In the genomic region with DNA sequence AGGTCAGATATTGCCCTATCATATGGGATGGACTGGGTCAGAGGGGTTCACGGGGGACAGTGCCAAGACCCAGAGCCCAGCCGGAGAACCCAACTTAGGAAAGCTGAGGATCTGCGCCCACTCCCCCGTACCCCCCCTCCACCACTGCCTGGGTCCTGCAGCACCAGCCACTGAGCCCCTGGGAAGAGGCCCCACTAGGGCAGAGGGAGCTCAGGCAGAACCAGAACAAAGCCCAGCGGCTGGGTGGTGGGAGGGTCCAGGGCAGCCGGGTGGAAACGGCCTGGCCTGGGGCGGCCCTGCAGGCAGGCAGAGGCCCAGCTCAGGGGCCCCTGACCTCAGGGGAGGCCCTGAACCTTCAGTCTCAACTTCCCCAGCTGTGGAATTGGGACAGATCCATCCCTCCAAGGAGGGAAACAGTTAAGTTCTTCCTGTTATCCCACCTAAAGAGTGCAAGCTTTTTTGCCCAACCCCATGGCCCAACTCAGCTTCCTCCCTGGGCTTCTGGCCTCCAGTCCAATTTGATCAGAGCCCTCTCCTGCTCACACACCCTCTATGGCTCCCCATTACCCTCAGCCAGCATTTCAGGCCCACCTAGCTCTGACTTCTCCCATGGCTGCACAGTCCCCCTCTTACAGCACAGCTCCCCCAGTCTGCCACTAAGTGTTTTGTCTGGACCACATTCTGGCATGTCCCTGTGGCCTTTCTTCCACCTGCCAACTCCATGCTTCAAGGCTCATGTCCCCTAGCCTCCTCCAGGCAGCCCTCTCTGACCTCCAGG, we compare ENCODE assay signal across 1 cellular context.
TF ChIP-seq lines count a peak whose summit lies in the region.

No MANE protein-coding gene starts in this region.

TF ChIP-seq in HepG2, 621 proteins besides CTCF, POLR2A, EP300 and RAD21 (continues in another document):
- TF ChIP-seq ZNF274 (CRISPR knock-in tag; IDR thresholded peaks at IDR 0.05) (no peak), ZMYM3 (CRISPR knock-in tag; IDR thresholded peaks at IDR 0.05) (peak; percentile 87), EEA1 (CRISPR knock-in tag; IDR thresholded peaks at IDR 0.05; ENCODE audit: borderline replicate concordance) (peak; percentile 41; the same call in 1 of the 2 replicates), PRMT3 (CRISPR knock-in tag; IDR thresholded peaks at IDR 0.05; ENCODE audit: borderline replicate concordance, low read depth) (no peak), NR2C2 (CRISPR knock-in tag; IDR thresholded peaks at IDR 0.05; ENCODE audit: borderline replicate concordance) (no peak), SMAD1 (CRISPR knock-in tag; IDR thresholded peaks at IDR 0.05; ENCODE audit: borderline replicate concordance, low read depth) (no peak), ZNF598 (CRISPR knock-in tag; IDR thresholded peaks at IDR 0.05; ENCODE audit: borderline replicate concordance) (no peak), ZNF337 (CRISPR knock-in tag; IDR thresholded peaks at IDR 0.05; ENCODE audit: borderline replicate concordance, low read depth) (no peak), ZNF879 (CRISPR knock-in tag; IDR thresholded peaks at IDR 0.05) (no peak), NR2F6 (IDR thresholded peaks at IDR 0.05) (peak; percentile 55; the same call in 1 of the 2 replicates), NR2F6 (CRISPR knock-in tag; IDR thresholded peaks at IDR 0.05) (0 out of 2 replicates have a peak, but pooled peaks have one; percentile 16), ZNF713 (CRISPR knock-in tag; IDR thresholded peaks at IDR 0.05) (no peak), SAFB2 (CRISPR knock-in tag; IDR thresholded peaks at IDR 0.05; ENCODE audit: borderline replicate concordance, low read depth) (no peak), CBFB (CRISPR knock-in tag; IDR thresholded peaks at IDR 0.05) (no peak), ZNF230 (CRISPR knock-in tag; IDR thresholded peaks at IDR 0.05) (no peak), RFX3 (CRISPR knock-in tag; IDR thresholded peaks at IDR 0.05) (no peak), HOXA5 (CRISPR knock-in tag; IDR thresholded peaks at IDR 0.05) (no peak), RFXAP (CRISPR knock-in tag; IDR thresholded peaks at IDR 0.05; ENCODE audit: borderline replicate concordance) (no peak), ZNF10 (CRISPR knock-in tag; IDR thresholded peaks at IDR 0.05; ENCODE audit: borderline replicate concordance, low read depth) (no peak), PPARG (CRISPR knock-in tag; conservative IDR thresholded peaks at IDR 0.05) (0 out of 2 replicates have a peak, but pooled peaks have one; percentile 17), ZNF382 (CRISPR knock-in tag; IDR thresholded peaks at IDR 0.05; ENCODE audit: borderline replicate concordance) (no peak), ZFY (CRISPR knock-in tag; IDR thresholded peaks at IDR 0.05) (peak; percentile 18; the same call in 1 of the 2 replicates), PCBP1 (IDR thresholded peaks at IDR 0.05; ENCODE audit: borderline replicate concordance, low read depth, low read length) (no peak), ZNF33B (CRISPR knock-in tag; IDR thresholded peaks at IDR 0.05) (no peak), PITX1 (CRISPR knock-in tag; IDR thresholded peaks at IDR 0.05) (no peak), ELF1 (CRISPR knock-in tag; IDR thresholded peaks at IDR 0.05) (no peak), HNF4A (CRISPR knock-in tag; IDR thresholded peaks at IDR 0.05) (peak; percentile 25; the same call in 1 of the 2 replicates), PHF20 (CRISPR knock-in tag; IDR thresholded peaks at IDR 0.05) (no peak), HOXA3 (CRISPR knock-in tag; IDR thresholded peaks at IDR 0.05) (peak; percentile 45; the same call in 1 of the 2 replicates), JUND (CRISPR knock-in tag; IDR thresholded peaks at IDR 0.05) (no peak), GTF3A (CRISPR knock-in tag; conservative IDR thresholded peaks at IDR 0.05) (no peak)
- TF ChIP-seq, protein P1, sequence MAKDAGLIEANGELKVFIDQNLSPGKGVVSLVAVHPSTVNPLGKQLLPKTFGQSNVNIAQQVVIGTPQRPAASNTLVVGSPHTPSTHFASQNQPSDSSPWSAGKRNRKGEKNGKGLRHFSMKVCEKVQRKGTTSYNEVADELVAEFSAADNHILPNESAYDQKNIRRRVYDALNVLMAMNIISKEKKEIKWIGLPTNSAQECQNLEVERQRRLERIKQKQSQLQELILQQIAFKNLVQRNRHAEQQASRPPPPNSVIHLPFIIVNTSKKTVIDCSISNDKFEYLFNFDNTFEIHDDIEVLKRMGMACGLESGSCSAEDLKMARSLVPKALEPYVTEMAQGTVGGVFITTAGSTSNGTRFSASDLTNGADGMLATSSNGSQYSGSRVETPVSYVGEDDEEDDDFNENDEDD (CRISPR knock-in tag; IDR thresholded peaks at IDR 0.05; ENCODE audit: borderline replicate concordance) = no peak
- TF ChIP-seq, protein P2, sequence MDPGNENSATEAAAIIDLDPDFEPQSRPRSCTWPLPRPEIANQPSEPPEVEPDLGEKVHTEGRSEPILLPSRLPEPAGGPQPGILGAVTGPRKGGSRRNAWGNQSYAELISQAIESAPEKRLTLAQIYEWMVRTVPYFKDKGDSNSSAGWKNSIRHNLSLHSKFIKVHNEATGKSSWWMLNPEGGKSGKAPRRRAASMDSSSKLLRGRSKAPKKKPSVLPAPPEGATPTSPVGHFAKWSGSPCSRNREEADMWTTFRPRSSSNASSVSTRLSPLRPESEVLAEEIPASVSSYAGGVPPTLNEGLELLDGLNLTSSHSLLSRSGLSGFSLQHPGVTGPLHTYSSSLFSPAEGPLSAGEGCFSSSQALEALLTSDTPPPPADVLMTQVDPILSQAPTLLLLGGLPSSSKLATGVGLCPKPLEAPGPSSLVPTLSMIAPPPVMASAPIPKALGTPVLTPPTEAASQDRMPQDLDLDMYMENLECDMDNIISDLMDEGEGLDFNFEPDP (CRISPR knock-in tag; conservative IDR thresholded peaks at IDR 0.05) = 0 out of 2 replicates have a peak, but pooled peaks have one; percentile 44
- TF ChIP-seq, protein P3, sequence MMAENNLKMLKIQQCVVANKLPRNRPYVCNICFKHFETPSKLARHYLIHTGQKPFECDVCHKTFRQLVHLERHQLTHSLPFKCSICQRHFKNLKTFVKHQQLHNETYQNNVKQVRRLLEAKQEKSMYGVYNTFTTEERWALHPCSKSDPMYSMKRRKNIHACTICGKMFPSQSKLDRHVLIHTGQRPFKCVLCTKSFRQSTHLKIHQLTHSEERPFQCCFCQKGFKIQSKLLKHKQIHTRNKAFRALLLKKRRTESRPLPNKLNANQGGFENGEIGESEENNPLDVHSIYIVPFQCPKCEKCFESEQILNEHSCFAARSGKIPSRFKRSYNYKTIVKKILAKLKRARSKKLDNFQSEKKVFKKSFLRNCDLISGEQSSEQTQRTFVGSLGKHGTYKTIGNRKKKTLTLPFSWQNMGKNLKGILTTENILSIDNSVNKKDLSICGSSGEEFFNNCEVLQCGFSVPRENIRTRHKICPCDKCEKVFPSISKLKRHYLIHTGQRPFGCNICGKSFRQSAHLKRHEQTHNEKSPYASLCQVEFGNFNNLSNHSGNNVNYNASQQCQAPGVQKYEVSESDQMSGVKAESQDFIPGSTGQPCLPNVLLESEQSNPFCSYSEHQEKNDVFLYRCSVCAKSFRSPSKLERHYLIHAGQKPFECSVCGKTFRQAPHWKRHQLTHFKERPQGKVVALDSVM (CRISPR knock-in tag; IDR thresholded peaks at IDR 0.05) = peak; percentile 46; the same call in 1 of the 2 replicates
- TF ChIP-seq, protein P4, sequence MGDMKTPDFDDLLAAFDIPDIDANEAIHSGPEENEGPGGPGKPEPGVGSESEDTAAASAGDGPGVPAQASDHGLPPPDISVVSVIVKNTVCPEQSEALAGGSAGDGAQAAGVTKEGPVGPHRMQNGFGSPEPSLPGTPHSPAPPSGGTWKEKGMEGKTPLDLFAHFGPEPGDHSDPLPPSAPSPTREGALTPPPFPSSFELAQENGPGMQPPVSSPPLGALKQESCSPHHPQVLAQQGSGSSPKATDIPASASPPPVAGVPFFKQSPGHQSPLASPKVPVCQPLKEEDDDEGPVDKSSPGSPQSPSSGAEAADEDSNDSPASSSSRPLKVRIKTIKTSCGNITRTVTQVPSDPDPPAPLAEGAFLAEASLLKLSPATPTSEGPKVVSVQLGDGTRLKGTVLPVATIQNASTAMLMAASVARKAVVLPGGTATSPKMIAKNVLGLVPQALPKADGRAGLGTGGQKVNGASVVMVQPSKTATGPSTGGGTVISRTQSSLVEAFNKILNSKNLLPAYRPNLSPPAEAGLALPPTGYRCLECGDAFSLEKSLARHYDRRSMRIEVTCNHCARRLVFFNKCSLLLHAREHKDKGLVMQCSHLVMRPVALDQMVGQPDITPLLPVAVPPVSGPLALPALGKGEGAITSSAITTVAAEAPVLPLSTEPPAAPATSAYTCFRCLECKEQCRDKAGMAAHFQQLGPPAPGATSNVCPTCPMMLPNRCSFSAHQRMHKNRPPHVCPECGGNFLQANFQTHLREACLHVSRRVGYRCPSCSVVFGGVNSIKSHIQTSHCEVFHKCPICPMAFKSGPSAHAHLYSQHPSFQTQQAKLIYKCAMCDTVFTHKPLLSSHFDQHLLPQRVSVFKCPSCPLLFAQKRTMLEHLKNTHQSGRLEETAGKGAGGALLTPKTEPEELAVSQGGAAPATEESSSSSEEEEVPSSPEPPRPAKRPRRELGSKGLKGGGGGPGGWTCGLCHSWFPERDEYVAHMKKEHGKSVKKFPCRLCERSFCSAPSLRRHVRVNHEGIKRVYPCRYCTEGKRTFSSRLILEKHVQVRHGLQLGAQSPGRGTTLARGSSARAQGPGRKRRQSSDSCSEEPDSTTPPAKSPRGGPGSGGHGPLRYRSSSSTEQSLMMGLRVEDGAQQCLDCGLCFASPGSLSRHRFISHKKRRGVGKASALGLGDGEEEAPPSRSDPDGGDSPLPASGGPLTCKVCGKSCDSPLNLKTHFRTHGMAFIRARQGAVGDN (CRISPR knock-in tag; IDR thresholded peaks at IDR 0.05) = peak; percentile 53
- TF ChIP-seq, protein P5, sequence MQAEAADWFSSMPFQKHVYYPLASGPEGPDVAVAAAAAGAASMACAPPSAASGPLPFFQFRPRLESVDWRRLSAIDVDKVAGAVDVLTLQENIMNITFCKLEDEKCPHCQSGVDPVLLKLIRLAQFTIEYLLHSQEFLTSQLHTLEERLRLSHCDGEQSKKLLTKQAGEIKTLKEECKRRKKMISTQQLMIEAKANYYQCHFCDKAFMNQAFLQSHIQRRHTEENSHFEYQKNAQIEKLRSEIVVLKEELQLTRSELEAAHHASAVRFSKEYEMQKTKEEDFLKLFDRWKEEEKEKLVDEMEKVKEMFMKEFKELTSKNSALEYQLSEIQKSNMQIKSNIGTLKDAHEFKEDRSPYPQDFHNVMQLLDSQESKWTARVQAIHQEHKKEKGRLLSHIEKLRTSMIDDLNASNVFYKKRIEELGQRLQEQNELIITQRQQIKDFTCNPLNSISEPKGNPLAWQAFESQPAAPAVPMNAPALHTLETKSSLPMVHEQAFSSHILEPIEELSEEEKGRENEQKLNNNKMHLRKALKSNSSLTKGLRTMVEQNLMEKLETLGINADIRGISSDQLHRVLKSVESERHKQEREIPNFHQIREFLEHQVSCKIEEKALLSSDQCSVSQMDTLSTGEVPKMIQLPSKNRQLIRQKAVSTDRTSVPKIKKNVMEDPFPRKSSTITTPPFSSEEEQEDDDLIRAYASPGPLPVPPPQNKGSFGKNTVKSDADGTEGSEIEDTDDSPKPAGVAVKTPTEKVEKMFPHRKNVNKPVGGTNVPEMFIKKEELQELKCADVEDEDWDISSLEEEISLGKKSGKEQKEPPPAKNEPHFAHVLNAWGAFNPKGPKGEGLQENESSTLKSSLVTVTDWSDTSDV (CRISPR knock-in tag; IDR thresholded peaks at IDR 0.05) = no peak
- TF ChIP-seq, protein P6, sequence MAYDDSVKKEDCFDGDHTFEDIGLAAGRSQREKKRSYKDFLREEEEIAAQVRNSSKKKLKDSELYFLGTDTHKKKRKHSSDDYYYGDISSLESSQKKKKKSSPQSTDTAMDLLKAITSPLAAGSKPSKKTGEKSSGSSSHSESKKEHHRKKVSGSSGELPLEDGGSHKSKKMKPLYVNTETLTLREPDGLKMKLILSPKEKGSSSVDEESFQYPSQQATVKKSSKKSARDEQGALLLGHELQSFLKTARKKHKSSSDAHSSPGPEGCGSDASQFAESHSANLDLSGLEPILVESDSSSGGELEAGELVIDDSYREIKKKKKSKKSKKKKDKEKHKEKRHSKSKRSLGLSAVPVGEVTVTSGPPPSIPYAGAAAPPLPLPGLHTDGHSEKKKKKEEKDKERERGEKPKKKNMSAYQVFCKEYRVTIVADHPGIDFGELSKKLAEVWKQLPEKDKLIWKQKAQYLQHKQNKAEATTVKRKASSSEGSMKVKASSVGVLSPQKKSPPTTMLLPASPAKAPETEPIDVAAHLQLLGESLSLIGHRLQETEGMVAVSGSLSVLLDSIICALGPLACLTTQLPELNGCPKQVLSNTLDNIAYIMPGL (CRISPR knock-in tag; IDR thresholded peaks at IDR 0.05; ENCODE audit: borderline replicate concordance in 1 of 2, low read depth in 1 of 2) = 0 out of 4 replicates have a peak, but pooled peaks of 1 of the 2 experiments have one; percentile 22
- TF ChIP-seq, protein P7, sequence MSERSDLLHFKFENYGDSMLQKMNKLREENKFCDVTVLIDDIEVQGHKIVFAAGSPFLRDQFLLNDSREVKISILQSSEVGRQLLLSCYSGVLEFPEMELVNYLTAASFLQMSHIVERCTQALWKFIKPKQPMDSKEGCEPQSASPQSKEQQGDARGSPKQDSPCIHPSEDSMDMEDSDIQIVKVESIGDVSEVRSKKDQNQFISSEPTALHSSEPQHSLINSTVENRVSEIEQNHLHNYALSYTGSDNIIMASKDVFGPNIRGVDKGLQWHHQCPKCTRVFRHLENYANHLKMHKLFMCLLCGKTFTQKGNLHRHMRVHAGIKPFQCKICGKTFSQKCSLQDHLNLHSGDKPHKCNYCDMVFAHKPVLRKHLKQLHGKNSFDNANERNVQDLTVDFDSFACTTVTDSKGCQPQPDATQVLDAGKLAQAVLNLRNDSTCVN (CRISPR knock-in tag; IDR thresholded peaks at IDR 0.05; ENCODE audit: borderline replicate concordance) = no peak
- TF ChIP-seq, protein P8, sequence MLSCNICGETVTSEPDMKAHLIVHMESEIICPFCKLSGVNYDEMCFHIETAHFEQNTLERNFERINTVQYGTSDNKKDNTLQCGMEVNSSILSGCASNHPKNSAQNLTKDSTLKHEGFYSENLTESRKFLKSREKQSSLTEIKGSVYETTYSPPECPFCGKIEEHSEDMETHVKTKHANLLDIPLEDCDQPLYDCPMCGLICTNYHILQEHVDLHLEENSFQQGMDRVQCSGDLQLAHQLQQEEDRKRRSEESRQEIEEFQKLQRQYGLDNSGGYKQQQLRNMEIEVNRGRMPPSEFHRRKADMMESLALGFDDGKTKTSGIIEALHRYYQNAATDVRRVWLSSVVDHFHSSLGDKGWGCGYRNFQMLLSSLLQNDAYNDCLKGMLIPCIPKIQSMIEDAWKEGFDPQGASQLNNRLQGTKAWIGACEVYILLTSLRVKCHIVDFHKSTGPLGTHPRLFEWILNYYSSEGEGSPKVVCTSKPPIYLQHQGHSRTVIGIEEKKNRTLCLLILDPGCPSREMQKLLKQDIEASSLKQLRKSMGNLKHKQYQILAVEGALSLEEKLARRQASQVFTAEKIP (CRISPR knock-in tag; IDR thresholded peaks at IDR 0.05; ENCODE audit: borderline replicate concordance) = no peak
- TF ChIP-seq, protein P9, sequence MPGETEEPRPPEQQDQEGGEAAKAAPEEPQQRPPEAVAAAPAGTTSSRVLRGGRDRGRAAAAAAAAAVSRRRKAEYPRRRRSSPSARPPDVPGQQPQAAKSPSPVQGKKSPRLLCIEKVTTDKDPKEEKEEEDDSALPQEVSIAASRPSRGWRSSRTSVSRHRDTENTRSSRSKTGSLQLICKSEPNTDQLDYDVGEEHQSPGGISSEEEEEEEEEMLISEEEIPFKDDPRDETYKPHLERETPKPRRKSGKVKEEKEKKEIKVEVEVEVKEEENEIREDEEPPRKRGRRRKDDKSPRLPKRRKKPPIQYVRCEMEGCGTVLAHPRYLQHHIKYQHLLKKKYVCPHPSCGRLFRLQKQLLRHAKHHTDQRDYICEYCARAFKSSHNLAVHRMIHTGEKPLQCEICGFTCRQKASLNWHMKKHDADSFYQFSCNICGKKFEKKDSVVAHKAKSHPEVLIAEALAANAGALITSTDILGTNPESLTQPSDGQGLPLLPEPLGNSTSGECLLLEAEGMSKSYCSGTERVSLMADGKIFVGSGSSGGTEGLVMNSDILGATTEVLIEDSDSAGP (CRISPR knock-in tag; IDR thresholded peaks at IDR 0.05; ENCODE audit: borderline replicate concordance) = 0 out of 2 replicates have a peak, but pooled peaks have one; percentile 18
